1 cellular context compared by ENCODE assay signal in genomic region chr19:55202199-55202598, GRCh38.
TF ChIP-seq lines count a peak whose summit lies in the region.

No MANE protein-coding gene starts in this region.

TF ChIP-seq in A549, 52 proteins besides CTCF, POLR2A, EP300 and RAD21:
- TF ChIP-seq SMC3 (IDR thresholded peaks at IDR 0.05): peak; percentile 31; the same call in 1 of the 3 replicates
- TF ChIP-seq, protein P1, sequence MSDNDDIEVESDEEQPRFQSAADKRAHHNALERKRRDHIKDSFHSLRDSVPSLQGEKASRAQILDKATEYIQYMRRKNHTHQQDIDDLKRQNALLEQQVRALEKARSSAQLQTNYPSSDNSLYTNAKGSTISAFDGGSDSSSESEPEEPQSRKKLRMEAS (IDR thresholded peaks at IDR 0.05): 0 out of 2 replicates have a peak, but pooled peaks have one; percentile 24
